8 cellular contexts compared by ENCODE assay signal in the genomic region with DNA sequence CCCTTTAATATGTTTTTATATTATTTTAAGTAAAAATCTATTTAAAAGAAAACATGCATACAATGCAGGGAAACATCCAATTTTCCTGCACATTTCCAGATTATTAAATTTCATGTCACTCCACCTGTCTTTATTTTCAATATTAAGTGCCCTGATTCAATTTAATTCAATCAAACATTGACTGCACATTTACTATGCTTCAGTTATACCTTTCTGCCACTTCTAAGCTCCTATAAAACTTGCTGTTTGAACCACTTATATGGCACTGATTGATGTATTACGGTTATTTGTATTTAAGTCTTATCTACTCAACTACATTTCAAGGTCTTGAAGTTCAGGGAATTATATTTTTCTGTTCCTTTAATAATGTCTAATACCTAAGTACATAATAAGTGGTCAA.
"Had no signal": no experiment of that assay in that cellular context is flagged by ENCODE, and none has a peak within 500 bp of the region (broad histone marks: within the 10 kb centered on the region; RNA-seq: fewer than 3 reads in every experiment).

No MANE protein-coding gene starts in this region.

- FAIRE-seq: G401.6, GM12878, GM12891, GM12892, GM18507, GM19239 had no signal

- DNase-seq: GDM1, GF-D8 had no signal

- H3K4me3 ChIP-seq: GM12878 had no signal
